ENCODE assay signal across 32 cellular contexts in the genomic region with DNA sequence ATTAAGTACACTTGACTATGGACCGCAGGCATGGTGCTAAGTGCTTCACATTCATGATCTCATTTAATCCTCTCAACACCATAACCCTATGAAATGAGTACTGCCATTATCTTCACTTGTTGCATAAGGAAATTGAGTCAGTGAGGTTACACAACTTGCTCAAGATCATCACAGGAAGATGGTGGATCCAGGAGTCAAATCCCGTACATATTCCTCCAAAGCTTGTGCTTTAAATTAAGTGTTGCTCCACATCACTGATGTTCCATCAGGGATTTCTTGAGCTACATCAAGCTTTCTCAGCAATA.
DNase-seq lines count a peak whose midpoint lies in the region; ATAC-seq and TF ChIP-seq lines count a peak whose summit lies in the region.
"Had no signal": no experiment of that assay in that cellular context is flagged by ENCODE, and none has a peak within 500 bp of the region (broad histone marks: within the 10 kb centered on the region; RNA-seq: fewer than 3 reads in every experiment).

No MANE protein-coding gene starts in this region.

- ATAC-seq in esophagus mucosa (peak; percentile 66), left lung (peak; percentile 47), upper lobe of left lung (ENCODE audit: low FRiP score in 2 of 2) (no peak)
- ATAC-seq in activated CD4-positive, CD25-positive, alpha-beta regulatory T cell treated with anti-CD3 and anti-CD28 coated beads, Interleukin-2, amount 50 U/mL, for 24 hours, result no peak
- ATAC-seq: effector memory CD8-positive, alpha-beta T cell; heart right ventricle; HepG2; left ventricle myocardium superior; naive thymus-derived CD8-positive, alpha-beta T cell had no signal

- H3K4me3 ChIP-seq in ACC112 (ENCODE audit: low read depth, low read length) (peak overlapping the region; percentile 61; the same call in 1 of the 2 replicates), SJSA1 (no peak overlapping the region), left lung (no peak overlapping the region), upper lobe of left lung (no peak overlapping the region), mesendoderm (ENCODE audit: low read length) (no peak overlapping the region)
- H3K4me3 ChIP-seq: heart right ventricle, PC-9, thoracic aorta, vagina had no signal

- H3K9me3 Mint-ChIP-seq in immature natural killer cell, result peaks cover 0 to 6% (median 0%) of the 10 kb centered on the region in 6 donors
- H3K9me3 Mint-ChIP-seq: activated CD4-positive, alpha-beta T cell treated with anti-CD3 and anti-CD28 coated beads, Interleukin-2, amount 10 ng/mL, durations not matched to agents 7 days and 5 days; CD8-positive, alpha-beta memory T cell; effector memory CD8-positive, alpha-beta T cell had no signal

- H2AFZ ChIP-seq in ACC112 (ENCODE audit: low read length, unreplicated experiment), result no peak overlapping the region
- H2AFZ ChIP-seq: PC-9 had no signal

- no peaks in the 10 kb centered on the region for H3K79me2 ChIP-seq in ACC112 (ENCODE audit: control insufficient read depth, insufficient read depth, low read length, unreplicated experiment)
- H3K79me2 ChIP-seq in mesendoderm (ENCODE audit: control insufficient read depth, insufficient read depth, low read length), result no peaks in the 10 kb centered on the region

- TF ChIP-seq CTCF in left lung (IDR thresholded peaks at IDR 0.05), result no peak
- no peak for TF ChIP-seq CTCF in upper lobe of left lung (IDR thresholded peaks at IDR 0.05)

- no peak overlapping the region for H3K27ac Mint-ChIP-seq in immature natural killer cell
- H3K27ac Mint-ChIP-seq: activated CD4-positive, alpha-beta T cell treated with anti-CD3 and anti-CD28 coated beads, Interleukin-2, amount 10 ng/mL, durations not matched to agents 7 days and 5 days; B cell; CD8-positive, alpha-beta memory T cell; effector memory CD8-positive, alpha-beta T cell; naive thymus-derived CD8-positive, alpha-beta T cell; stimulated activated naive CD8-positive, alpha-beta T cell treated with anti-CD3 and anti-CD28 coated beads, Interleukin-15, Interleukin-2, amounts not matched to agents 100 ng/mL and 50 ng/mL, for 24 hours had no signal

- peaks cover 3 to 8% (median 7%) of the 10 kb centered on the region in 3 donors for H3K27me3 Mint-ChIP-seq in immature natural killer cell (ENCODE audit: low read depth in 3 of 3)

- no peak for DNase-seq in SJSA1 (ENCODE audit: low read depth in 1 of 2, low spot score in 2 of 2)
- DNase-seq in left lung, result no peak
- DNase-seq in immature natural killer cell, result no peak
- DNase-seq in upper lobe of left lung, result no peak
- DNase-seq in mesendoderm, result no peak
- DNase-seq: activated CD4-positive, alpha-beta T cell treated with anti-CD3 and anti-CD28 coated beads, Interleukin-2, amount 10 ng/mL, durations not matched to agents 7 days and 5 days; activated naive CD4-positive, alpha-beta T cell treated with Interleukin-2 at 50 U/mL for 16 hours; amniotic stem cell; CD8-positive, alpha-beta memory T cell; cortex of kidney; effector memory CD8-positive, alpha-beta T cell; foreskin melanocyte; GDM1; heart right ventricle; Kasumi-1; left ventricle myocardium superior; MV-4-11; naive thymus-derived CD8-positive, alpha-beta T cell; NK-92 treated with Interleukin-12 subunit alpha and Interleukin-12 subunit beta, amount 100 ng/mL, for 24 hours; nucleus accumbens; PC-9; SHP77 treated with DMSO at 0.1 percent for 48 hours; SW 1271; T1000 had no signal

- no peak overlapping the region for H2BK5ac ChIP-seq in mesendoderm (ENCODE audit: low read length)

- H3K18ac ChIP-seq in mesendoderm (ENCODE audit: low read length), result no peak overlapping the region

- H3K56ac ChIP-seq in mesendoderm (ENCODE audit: low read length), result no peak overlapping the region

- H3K36me3 ChIP-seq in ACC112 (ENCODE audit: insufficient read depth, low read length), result no peaks in the 10 kb centered on the region
- H3K36me3 ChIP-seq in SJSA1, result no peaks in the 10 kb centered on the region; the same call in 1 of the 2 replicates
- H3K36me3 ChIP-seq in left lung, result no peaks in the 10 kb centered on the region
- H3K36me3 ChIP-seq in upper lobe of left lung, result no peaks in the 10 kb centered on the region
- H3K36me3 ChIP-seq in mesendoderm (ENCODE audit: control insufficient read depth, insufficient read depth, low read length), result no peaks in the 10 kb centered on the region
- H3K36me3 ChIP-seq: heart right ventricle, thoracic aorta, vagina had no signal

- no peak overlapping the region for H3K23ac ChIP-seq in mesendoderm (ENCODE audit: low read length)

- no peak overlapping the region for H3K4ac ChIP-seq in mesendoderm (ENCODE audit: low read depth, low read length)

- H4K8ac ChIP-seq in mesendoderm (ENCODE audit: low read depth, low read length), result no peak overlapping the region

- no peaks in the 10 kb centered on the region for H3K27me3 ChIP-seq in ACC112 (ENCODE audit: insufficient read depth, low read length)
- no peaks in the 10 kb centered on the region for H3K27me3 ChIP-seq in SJSA1 (replicated peaks)
- H3K27me3 ChIP-seq in left lung, result no peaks in the 10 kb centered on the region
- no peaks in the 10 kb centered on the region for H3K27me3 ChIP-seq in upper lobe of left lung
- no peaks in the 10 kb centered on the region for H3K27me3 ChIP-seq in mesendoderm (ENCODE audit: insufficient read depth, low read length, poor library complexity)
- H3K27me3 ChIP-seq: vagina had no signal

- TF ChIP-seq EP300 in upper lobe of left lung (IDR thresholded peaks at IDR 0.05), result no peak

- no peak overlapping the region for H3K4me3 Mint-ChIP-seq in immature natural killer cell
- H3K4me3 Mint-ChIP-seq: activated CD4-positive, alpha-beta T cell treated with anti-CD3 and anti-CD28 coated beads, Interleukin-2, amount 10 ng/mL, durations not matched to agents 7 days and 5 days; B cell; CD8-positive, alpha-beta memory T cell; effector memory CD8-positive, alpha-beta T cell; naive thymus-derived CD8-positive, alpha-beta T cell; stimulated activated naive CD8-positive, alpha-beta T cell treated with anti-CD3 and anti-CD28 coated beads, Interleukin-15, Interleukin-2, amounts not matched to agents 100 ng/mL and 50 ng/mL, for 24 hours had no signal

- no peaks in the 10 kb centered on the region for H3K79me1 ChIP-seq in mesendoderm (ENCODE audit: low read length)

- H3K9ac ChIP-seq in mesendoderm (ENCODE audit: low read length), result no peak overlapping the region

- no peak overlapping the region for H3K4me2 ChIP-seq in mesendoderm (ENCODE audit: low read length)
- H3K4me2 ChIP-seq: PC-9 had no signal

- no peaks in the 10 kb centered on the region for H3K4me1 Mint-ChIP-seq in immature natural killer cell
- H3K4me1 Mint-ChIP-seq: activated CD4-positive, alpha-beta T cell treated with anti-CD3 and anti-CD28 coated beads, Interleukin-2, amount 10 ng/mL, durations not matched to agents 7 days and 5 days; B cell; CD8-positive, alpha-beta memory T cell; naive thymus-derived CD8-positive, alpha-beta T cell had no signal

- TF ChIP-seq POLR2A in upper lobe of left lung (IDR thresholded peaks at IDR 0.05), result no peak

- H2BK15ac ChIP-seq in mesendoderm (replicated peaks; ENCODE audit: low read depth), result no peak overlapping the region

- no peaks in the 10 kb centered on the region for H3K36me3 Mint-ChIP-seq in immature natural killer cell
- H3K36me3 Mint-ChIP-seq: CD8-positive, alpha-beta memory T cell; naive thymus-derived CD8-positive, alpha-beta T cell had no signal

- intact Hi-C loops in left lung (cut with DNase I), result no loop called here

- H2BK120ac ChIP-seq in mesendoderm (ENCODE audit: low read depth, low read length), result no peak overlapping the region

- no peak overlapping the region for H2AK5ac ChIP-seq in mesendoderm (ENCODE audit: low read length)

- no peaks in the 10 kb centered on the region for H3K9me3 ChIP-seq in SJSA1 (replicated peaks)
- no peaks in the 10 kb centered on the region for H3K9me3 ChIP-seq in left lung
- no peaks in the 10 kb centered on the region for H3K9me3 ChIP-seq in upper lobe of left lung
- H3K9me3 ChIP-seq: heart right ventricle, thoracic aorta, vagina had no signal

- peaks cover 19% of the 10 kb centered on the region for H3K4me1 ChIP-seq in ACC112 (ENCODE audit: control insufficient read depth, insufficient read depth, low read length, unreplicated experiment)
- peaks cover 20% of the 10 kb centered on the region for H3K4me1 ChIP-seq in SJSA1 (replicated peaks)
- H3K4me1 ChIP-seq in left lung, result no peaks in the 10 kb centered on the region
- H3K4me1 ChIP-seq in upper lobe of left lung, result peaks cover 0 to 13% (median 0%) of the 10 kb centered on the region in 4 donors
- H3K4me1 ChIP-seq in mesendoderm (ENCODE audit: control insufficient read depth, low read depth, low read length), result no peaks in the 10 kb centered on the region
- H3K4me1 ChIP-seq: heart right ventricle had no signal

- no peak overlapping the region for H4K5ac ChIP-seq in mesendoderm (ENCODE audit: low read length)

- WGBS in upper lobe of left lung, 2 donors, result 48 to 59% methylated on average over 2 of the region's 2 CpGs
- no CpG with 5 or more reads among the region's 2 CpGs for WGBS in mesendoderm (ENCODE audit: extremely low coverage, insufficient coverage, low lambda C conversion rate)

- peak overlapping the region; percentile 95; the same call in 1 of the 2 replicates for H3K27ac ChIP-seq in ACC112 (ENCODE audit: low read depth, low read length)
- peak overlapping the region; percentile 99 for H3K27ac ChIP-seq in SJSA1
- H3K27ac ChIP-seq in left lung, result no peak overlapping the region
- H3K27ac ChIP-seq in upper lobe of left lung, result no peak overlapping the region
- no peak overlapping the region for H3K27ac ChIP-seq in mesendoderm (ENCODE audit: low read depth, low read length)
- H3K27ac ChIP-seq: heart right ventricle, PC-9, thoracic aorta, vagina had no signal

Comparison
In these comparisons a context has a peak if more than half of its experiments do, and no peak if none do; other contexts are left out.
1. H3K27ac ChIP-seq: peak in ACC112 (single experiment) and SJSA1 (single experiment); none in left lung (0 of 2), upper lobe of left lung (0 of 4) and mesendoderm (single experiment).
2. ATAC-seq: peak in esophagus mucosa (single experiment) and left lung (single experiment); none in activated CD4-positive, CD25-positive, alpha-beta regulatory T cell treated with anti-CD3 and anti-CD28 coated beads, Interleukin-2, amount 50 U/mL, for 24 hours (0 of 2) and upper lobe of left lung (0 of 2).